In the genomic region with DNA sequence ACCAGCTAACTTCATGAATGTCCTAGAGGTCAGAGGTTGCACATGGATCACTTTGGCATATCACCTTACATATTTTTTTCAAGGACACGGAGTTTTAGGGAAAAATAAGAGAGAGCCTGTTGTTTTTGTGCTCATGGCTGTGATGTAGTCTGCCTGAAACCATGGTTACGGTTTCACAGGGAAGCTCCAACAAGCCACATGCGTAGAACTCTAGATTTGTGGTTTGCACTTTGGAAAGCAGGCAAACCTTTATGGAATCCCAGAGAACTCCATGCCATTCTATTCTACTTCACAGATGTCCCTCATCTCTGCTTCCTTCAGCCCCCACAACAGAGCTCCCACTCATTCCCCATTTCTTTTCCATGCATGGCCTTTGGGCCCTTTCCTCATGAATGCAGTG, we compare ENCODE assay signal across 11 cellular contexts. TPM values are rescaled to one million over a fixed set of nuclear protein-coding genes. Genes with fewer than 3 reads are reported as not detected.
A peak's percentile ranks its signal among the peaks of the same experiment; 100 is the strongest.
DNase-seq lines count a peak whose midpoint lies in the region; ATAC-seq and TF ChIP-seq lines count a peak whose summit lies in the region.
"Had no signal": no experiment of that assay in that cellular context is flagged by ENCODE, and none has a peak within 500 bp of the region (broad histone marks: within the 10 kb centered on the region; RNA-seq: fewer than 3 reads in every experiment).

No MANE protein-coding gene starts in this region.

- H3K27me3 ChIP-seq in mammary epithelial cell (ENCODE audit: insufficient read depth, low read length) = no peaks in the 10 kb centered on the region
- H3K27me3 ChIP-seq: testis had no signal

- no peak overlapping the region for H2AFZ ChIP-seq in mammary epithelial cell (ENCODE audit: low read depth, low read length)

- no peak overlapping the region for H3K4me3 ChIP-seq in mammary epithelial cell (replicated peaks in 1 of 3; ENCODE audit: insufficient read depth in 1 of 3, low read depth in 2 of 3, low read length in 3 of 3)

- no peaks in the 10 kb centered on the region for H3K36me3 ChIP-seq in mammary epithelial cell (ENCODE audit: insufficient read depth, low read length)

- ATAC-seq in activated naive CD8-positive, alpha-beta T cell treated with anti-CD3 and anti-CD28 coated beads, Interleukin-2, amount 10 ng/mL, durations not matched to agents 7 days and 5 days (ENCODE audit: low read depth) = no peak
- ATAC-seq in activated CD4-positive, CD25-positive, alpha-beta regulatory T cell treated with anti-CD3 and anti-CD28 coated beads, Interleukin-2, amount 50 U/mL, for 24 hours = no peak
- no peak for ATAC-seq in GM21528 (IDR thresholded peaks at IDR 0.05; ENCODE audit: low FRiP score, unreplicated experiment)

- peaks cover 16% of the 10 kb centered on the region for H3K4me1 Mint-ChIP-seq in MCF 10A (ENCODE audit: insufficient read depth, unreplicated experiment)
- H3K4me1 Mint-ChIP-seq in activated naive CD8-positive, alpha-beta T cell treated with anti-CD3 and anti-CD28 coated beads, Interleukin-2, amount 10 ng/mL, durations not matched to agents 7 days and 5 days = peaks cover 25% of the 10 kb centered on the region

- H3K36me3 Mint-ChIP-seq in MCF 10A (ENCODE audit: insufficient read depth, unreplicated experiment) = no peaks in the 10 kb centered on the region
- peaks cover 4% of the 10 kb centered on the region for H3K36me3 Mint-ChIP-seq in activated naive CD8-positive, alpha-beta T cell treated with anti-CD3 and anti-CD28 coated beads, Interleukin-2, amount 10 ng/mL, durations not matched to agents 7 days and 5 days

- BruUV-seq in MCF 10A (replicated peaks; lab: Mats Ljungman, UMichigan) = no TSS peak
- no TSS peak for BruUV-seq in mammary epithelial cell (replicated peaks; lab: Mats Ljungman, UMichigan)

- no peak overlapping the region for H3K27ac Mint-ChIP-seq in MCF 10A (ENCODE audit: low read depth, unreplicated experiment)
- no peak overlapping the region for H3K27ac Mint-ChIP-seq in activated naive CD8-positive, alpha-beta T cell treated with anti-CD3 and anti-CD28 coated beads, Interleukin-2, amount 10 ng/mL, durations not matched to agents 7 days and 5 days
- H3K27ac Mint-ChIP-seq: activated T-cell treated with anti-CD3 and anti-CD28 coated beads, Interleukin-2, amount 50 U/mL, for 24 hours had no signal

- TF ChIP-seq CTCF in MCF 10A (IDR thresholded peaks at IDR 0.05; ENCODE audit: unreplicated experiment) = no peak
- no peak for TF ChIP-seq CTCF in mammary epithelial cell (conservative IDR thresholded peaks at IDR 0.05 in 1 of 2, IDR thresholded peaks at IDR 0.05 in 1 of 2; ENCODE audit: extremely low read depth in 1 of 2, insufficient read depth in 1 of 2, low read depth in 1 of 2, low read length in 2 of 2)

- POLR2A ChIA-PET in MCF 10A (lab: Yijun Ruan, JAX) = interaction anchor here (1.2 to 4.3 kb wide), 5 partner anchors 9 to 310 kb away, joined by 4 to 19 read pairs (median 10); no protein-coding TSS in a partner anchor
- POLR2A ChIA-PET in activated naive CD8-positive, alpha-beta T cell treated with anti-CD3 and anti-CD28 coated beads, Interleukin-2, amount 10 ng/mL, durations not matched to agents 7 days and 5 days (lab: Charles Lee) = no interaction called here

- H3K27ac ChIP-seq in mammary epithelial cell (ENCODE audit: insufficient read depth, low read depth, low read length) = no peak overlapping the region
- H3K27ac ChIP-seq: testis had no signal

- no peak overlapping the region for H3K4me2 ChIP-seq in mammary epithelial cell (ENCODE audit: insufficient read depth, low read depth, low read length)

- 70% methylated on average over 3 of the region's 3 CpGs for WGBS in mammary epithelial cell (ENCODE audit: low coverage, missing lambda C conversion rate)

- H3K9me3 Mint-ChIP-seq in MCF 10A (ENCODE audit: unreplicated experiment) = no peaks in the 10 kb centered on the region
- no peaks in the 10 kb centered on the region for H3K9me3 Mint-ChIP-seq in activated naive CD8-positive, alpha-beta T cell treated with anti-CD3 and anti-CD28 coated beads, Interleukin-2, amount 10 ng/mL, durations not matched to agents 7 days and 5 days
- H3K9me3 Mint-ChIP-seq: activated T-cell treated with anti-CD3 and anti-CD28 coated beads, Interleukin-2, amount 50 U/mL, for 24 hours had no signal

- H3K4me1 ChIP-seq in mammary epithelial cell (ENCODE audit: insufficient read depth, low read length) = peaks cover 17% of the 10 kb centered on the region

- H3K9ac ChIP-seq in mammary epithelial cell (ENCODE audit: insufficient read depth, low read length) = no peak overlapping the region

- dilution Hi-C loops in mammary epithelial cell (cut with HindIII; ENCODE audit: low sequenced_read_pairs) = no loop called here

- DNase-seq in MCF 10A (ENCODE audit: unreplicated experiment) (no peak), mammary epithelial cell (no peak), left kidney (ENCODE audit: low read depth, low spot score) (peak; percentile 37), kidney glomerular epithelial cell (lab: John Stamatoyannopoulos, UW) (no peak), DMS53 treated with DMSO at 0.1 percent for 48 hours (lab: John Stamatoyannopoulos, UW; ENCODE audit: unreplicated experiment) (no peak)
- DNase-seq in activated naive CD8-positive, alpha-beta T cell treated with anti-CD3 and anti-CD28 coated beads, Interleukin-2, amount 10 ng/mL, durations not matched to agents 7 days and 5 days = no peak
- DNase-seq: activated T-cell treated with anti-CD3 and anti-CD28 coated beads, Interleukin-2, amount 50 U/mL, for 24 hours; SHP77; testis had no signal

- CTCF ChIA-PET in MCF 10A (lab: Yijun Ruan, JAX) = interaction anchor here (0.6 to 2.9 kb wide), 5 partner anchors 11 to 286 kb away, joined by 3 to 14 read pairs (median 4); no protein-coding TSS in a partner anchor
- CTCF ChIA-PET in mammary epithelial cell (lab: Charles Lee; ENCODE audit: low non-redundant PET) = no interaction called here

- H3K9me3 ChIP-seq in mammary epithelial cell (replicated peaks; ENCODE audit: insufficient read depth, low read length) = no peaks in the 10 kb centered on the region
- H3K9me3 ChIP-seq: testis had no signal

- peaks cover 22% of the 10 kb centered on the region for H3K79me2 ChIP-seq in mammary epithelial cell (ENCODE audit: insufficient read depth, low read length)

- no peaks in the 10 kb centered on the region for H3K27me3 Mint-ChIP-seq in MCF 10A (ENCODE audit: insufficient read depth, unreplicated experiment)
- H3K27me3 Mint-ChIP-seq in activated naive CD8-positive, alpha-beta T cell treated with anti-CD3 and anti-CD28 coated beads, Interleukin-2, amount 10 ng/mL, durations not matched to agents 7 days and 5 days = peaks cover 2% of the 10 kb centered on the region

- in situ Hi-C loops in mammary epithelial cell (cut with MboI; ENCODE audit: low sequenced_read_pairs in 2 of 2) = no loop called here

- intact Hi-C loops in MCF 10A (cut with micrococcal nuclease) = loop anchor here (5.0 kb wide), 2 partner anchors 34 to 169 kb away; no protein-coding TSS in a partner anchor
- intact Hi-C loops in mammary epithelial cell (cut with micrococcal nuclease) = loop anchor here (5.0 kb wide), 2 partner anchors 44 to 209 kb away; no protein-coding TSS in a partner anchor

- no peaks in the 10 kb centered on the region for H4K20me1 ChIP-seq in mammary epithelial cell (ENCODE audit: insufficient read depth, low read length)

- peak overlapping the region; percentile 79 for H3K4me3 Mint-ChIP-seq in MCF 10A (ENCODE audit: unreplicated experiment)
- H3K4me3 Mint-ChIP-seq in activated naive CD8-positive, alpha-beta T cell treated with anti-CD3 and anti-CD28 coated beads, Interleukin-2, amount 10 ng/mL, durations not matched to agents 7 days and 5 days = peak overlapping the region; percentile 41

RNA-seq across cellular contexts. Expression of gene PRKCE, which starts 2.1 kb away (rescaled TPM):
- total RNA-seq in MCF 10A (2022) (10.9 and 12.1 TPM in 2 replicates), mammary epithelial cell (1 to 10 TPM; 4.3 to 7.2 TPM)
- 2.3 TPM for polyA plus RNA-seq in mammary epithelial cell
- polyA minus RNA-seq in mammary epithelial cell = 14.0 TPM
- total RNA-seq in activated naive CD8-positive, alpha-beta T cell treated with anti-CD3 and anti-CD28 coated beads, Interleukin-2, amount 10 ng/mL, durations not matched to agents 7 days and 5 days = 10 to 100 TPM; 18.4 to 20.5 TPM

RNA-seq across cellular contexts. Expression of gene SRBD1, which starts 42.5 kb away (rescaled TPM):
- 17.3 and 18.2 TPM in 2 replicates for total RNA-seq in MCF 10A (2022)
- total RNA-seq in mammary epithelial cell = 10 to 100 TPM; 14.3 to 18.8 TPM
- 4.8 TPM for polyA plus RNA-seq in mammary epithelial cell
- 25.9 TPM for polyA minus RNA-seq in mammary epithelial cell
- 10 to 100 TPM; 20.5 to 23.9 TPM for total RNA-seq in activated naive CD8-positive, alpha-beta T cell treated with anti-CD3 and anti-CD28 coated beads, Interleukin-2, amount 10 ng/mL, durations not matched to agents 7 days and 5 days
